In the genomic region with DNA sequence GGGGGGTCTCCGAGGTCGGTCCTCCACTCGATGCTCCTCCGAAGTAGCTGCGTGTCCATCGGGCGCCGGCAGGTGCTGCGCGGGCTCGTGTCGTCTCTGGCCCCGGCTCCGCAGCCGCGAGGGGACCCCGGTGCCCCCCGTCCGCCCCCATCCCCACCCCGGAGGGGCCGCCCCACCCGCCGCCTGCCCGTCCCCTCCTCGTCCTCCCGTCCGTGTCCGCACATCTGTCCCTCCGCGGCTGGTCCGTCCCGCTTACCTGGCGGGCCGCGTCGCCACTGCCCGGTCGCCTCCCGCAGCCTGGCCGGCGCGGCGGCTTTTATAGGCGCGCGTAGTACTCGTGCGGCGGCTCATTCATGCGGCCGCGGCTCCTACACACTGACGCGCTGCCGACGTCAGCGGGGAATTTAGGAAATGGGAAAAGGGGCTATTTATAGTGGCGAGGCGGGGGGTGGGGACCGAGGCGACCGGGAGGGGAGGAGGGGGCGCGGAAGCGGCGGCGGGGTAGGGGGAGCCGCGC, we compare ENCODE assay signal across 8 cellular contexts. TPM values are rescaled to one million over a fixed set of nuclear protein-coding genes. Genes with fewer than 3 reads are reported as not detected.
A peak's percentile ranks its signal among the peaks of the same experiment; 100 is the strongest.
DNase-seq lines count a peak whose midpoint lies in the region; ATAC-seq, FAIRE-seq and TF ChIP-seq lines count a peak whose summit lies in the region.

No MANE protein-coding gene starts in this region.

- no peaks in the 10 kb centered on the region for H3K9me3 ChIP-seq in effector memory CD4-positive, alpha-beta T cell (ENCODE audit: control insufficient read depth, low read length)
- no peaks in the 10 kb centered on the region for H3K9me3 ChIP-seq in pancreas

- H3K4me1 ChIP-seq in effector memory CD4-positive, alpha-beta T cell (ENCODE audit: control insufficient read depth, insufficient read depth, low read length, poor library complexity, severe bottlenecking) = peaks cover 47% of the 10 kb centered on the region
- H3K4me1 ChIP-seq in pancreas = peaks cover 11 to 18% (median 11%) of the 10 kb centered on the region in 3 donors

- H3K27me3 ChIP-seq in effector memory CD4-positive, alpha-beta T cell (replicated peaks; ENCODE audit: control insufficient read depth, insufficient read depth, low read length, poor library complexity, severe bottlenecking) = no peaks in the 10 kb centered on the region
- no peaks in the 10 kb centered on the region for H3K27me3 ChIP-seq in pancreas

- H3K27ac ChIP-seq in effector memory CD4-positive, alpha-beta T cell (ENCODE audit: insufficient read depth, low read length, poor library complexity, severe bottlenecking) = no peak overlapping the region
- H3K27ac ChIP-seq in pancreas = no peak overlapping the region

- no peaks in the 10 kb centered on the region for H3K36me3 ChIP-seq in effector memory CD4-positive, alpha-beta T cell (ENCODE audit: control insufficient read depth, insufficient read depth, low read length)
- no peaks in the 10 kb centered on the region for H3K36me3 ChIP-seq in pancreas

- FAIRE-seq in pancreas (lab: Jason Lieb, UNC) = no peak

- intact Hi-C loops in pancreas (cut with DNase I) = no loop called here

- DNase-seq in ELR (ENCODE audit: low read depth) (peak; percentile 62), NCI-H1105 (lab: John Stamatoyannopoulos, UW) (peak; percentile 16), pancreas (peak in 3 of 6 donors; percentile 65 to 85 (median 73)), NCI-H510A (lab: John Stamatoyannopoulos, UW) (no peak)
- no peak for DNase-seq in effector memory CD4-positive, alpha-beta T cell
- DNase-seq in stimulated activated CD4-positive, alpha-beta T cell treated with anti-CD3 and anti-CD28 coated beads, Interleukin-4, amount 100 ng/mL, for 24 hours = no peak

- peak overlapping the region; percentile 40 for H3K4me3 ChIP-seq in effector memory CD4-positive, alpha-beta T cell (ENCODE audit: insufficient read depth, low read depth, low read length, poor library complexity, severe bottlenecking)
- peak overlapping the region; percentile 23 to 85 (median 60) for H3K4me3 ChIP-seq in pancreas

- ATAC-seq in pancreas (peak in 3 of 4 donors; percentile 7 to 15 (median 11)), HG03460 (IDR thresholded peaks at IDR 0.05; ENCODE audit: unreplicated experiment) (no peak), esophagus mucosa (no peak)

- 1 to 2% methylated on average over 46 to 69 of the region's 69 CpGs for WGBS in pancreas, 2 donors

- TF ChIP-seq CTCF in pancreas (IDR thresholded peaks at IDR 0.05) = no peak

RNA-seq across cellular contexts. Expression of a gene that starts 4.0 kb away (rescaled TPM):
- total RNA-seq in pancreas = 10 to 100 TPM in 2 of 6 donors, 1 to 10 TPM in 4; 1.0 to 15.8 (median 3.8) TPM
- polyA plus RNA-seq in pancreas = 1 to 10 TPM; 1.8 to 3.7 TPM
- 2.3 TPM for total RNA-seq in esophagus mucosa

RNA-seq across cellular contexts. Expression of a gene that starts 9.1 kb away (rescaled TPM):
- total RNA-seq in pancreas (10 to 100 TPM; 10.4 to 20.5 (median 17.9) TPM), esophagus mucosa (32.3 TPM)
- 10 to 100 TPM; 46.3 to 79.3 TPM for polyA plus RNA-seq in pancreas

RNA-seq across cellular contexts. Expression of a gene that starts 21.0 kb away (rescaled TPM):
- total RNA-seq in pancreas (10 to 100 TPM; 21.8 to 37.7 (median 27.6) TPM), esophagus mucosa (29.1 TPM)
- 10 to 100 TPM; 53.3 to 74.4 TPM for polyA plus RNA-seq in pancreas

RNA-seq across cellular contexts. Expression of a gene that starts 25.8 kb away (rescaled TPM):
- total RNA-seq in pancreas = 1 to 10 TPM in 4 of 6 donors, under 1 TPM in 2; 0.93 to 3.6 (median 1.7) TPM
- 1 to 10 TPM; 3.0 to 3.1 TPM for polyA plus RNA-seq in pancreas
- total RNA-seq in esophagus mucosa = 1.2 TPM

Comparison
In these comparisons a context has a peak if more than half of its experiments do, and no peak if none do; other contexts are left out.
1. DNase-seq: peak in ELR (single experiment) and NCI-H1105 (single experiment); none in effector memory CD4-positive, alpha-beta T cell (0 of 3), stimulated activated CD4-positive, alpha-beta T cell treated with anti-CD3 and anti-CD28 coated beads, Interleukin-4, amount 100 ng/mL, for 24 hours (single experiment) and NCI-H510A (single experiment).
2. ATAC-seq: peak in pancreas (3 of 4); none in HG03460 (single experiment) and esophagus mucosa (single experiment).